Comparison of ENCODE assay signal across 25 cellular contexts in genomic region chrX:21934414-21934813, GRCh38. TPM values are rescaled to one million over a fixed set of nuclear protein-coding genes. Genes with fewer than 3 reads are reported as not detected.
DNase-seq lines count a peak whose midpoint lies in the region; ATAC-seq, FAIRE-seq and TF ChIP-seq lines count a peak whose summit lies in the region.
"Had no signal": no experiment of that assay in that cellular context is flagged by ENCODE, and none has a peak within 500 bp of the region (broad histone marks: within the 10 kb centered on the region; RNA-seq: fewer than 3 reads in every experiment).

No MANE protein-coding gene starts in this region.

- H3K27me3 ChIP-seq in CD4-positive, alpha-beta T cell (ENCODE audit: control insufficient read depth, insufficient read depth, low read length): no peaks in the 10 kb centered on the region
- H3K27me3 ChIP-seq: BLaER1 treated with 17β-estradiol and CSF1 and Interleukin-3, amounts not matched to agents 10 nM and 100 nM; MG63 had no signal

- no peak for ATAC-seq in CD4-positive, alpha-beta T cell (ENCODE audit: poor library complexity)
- ATAC-seq in HG02852 (IDR thresholded peaks at IDR 0.05; ENCODE audit: unreplicated experiment): no peak
- ATAC-seq: Right ventricle myocardium inferior had no signal

- H3K4me3 Mint-ChIP-seq in CD4-positive, alpha-beta T cell: no peak overlapping the region
- H3K4me3 Mint-ChIP-seq: CD8-positive, alpha-beta memory T cell; HFFc6; IgD-negative memory B cell had no signal

- TF ChIP-seq CTCF in CD4-positive, alpha-beta T cell (IDR thresholded peaks at IDR 0.05): no peak

- H3K4me1 Mint-ChIP-seq in CD4-positive, alpha-beta T cell (ENCODE audit: low read depth): peaks cover 8% of the 10 kb centered on the region
- H3K4me1 Mint-ChIP-seq: IgD-negative memory B cell had no signal

- FAIRE-seq in HTR-8/SVneo (lab: Jason Lieb, UNC): peak; percentile 71
- FAIRE-seq: D721Med, H54 had no signal

- H3K36me3 Mint-ChIP-seq in CD4-positive, alpha-beta T cell (ENCODE audit: low read depth): no peaks in the 10 kb centered on the region
- H3K36me3 Mint-ChIP-seq: CD8-positive, alpha-beta memory T cell; IgD-negative memory B cell had no signal

- POLR2A ChIA-PET in CD4-positive, alpha-beta T cell (lab: Charles Lee): no interaction called here

- peak; percentile 26 for DNase-seq in EH (ENCODE audit: low read depth)
- DNase-seq in HTR-8/SVneo (ENCODE audit: insufficient read length, low spot score): no peak
- peak; percentile 25 for DNase-seq in RKO (ENCODE audit: low spot score)
- no peak for DNase-seq in epithelial cell of prostate (ENCODE audit: low read depth, low spot score)
- no peak for DNase-seq in CD4-positive, alpha-beta T cell
- DNase-seq in NCI-H1694 (lab: John Stamatoyannopoulos, UW): no peak
- DNase-seq in UCSD-AML1 (lab: John Stamatoyannopoulos, UW; ENCODE audit: unreplicated experiment): no peak
- DNase-seq: CD8-positive, alpha-beta memory T cell; HFFc6; Karpas-422; MG63; NCI-H1092; NCI-H1436 treated with DMSO at 0.1 percent for 48 hours; NCI-H2029 treated with DMSO at 0.1 percent for 48 hours; NCI-H2171; NCI-H446 treated with DMSO at 0.1 percent for 48 hours; NCI-H748 treated with DMSO at 0.1 percent for 48 hours had no signal

- intact Hi-C loops in CD4-positive, alpha-beta T cell (cut with DNase I, micrococcal nuclease): loop anchor here in 1 of 2 experiments (10.0 kb wide), 1 partner anchor 100 kb away; the partner anchor contains the start of gene MBTPS2

- no peaks in the 10 kb centered on the region for H3K27me3 Mint-ChIP-seq in CD4-positive, alpha-beta T cell
- H3K27me3 Mint-ChIP-seq: IgD-negative memory B cell had no signal

- no peaks in the 10 kb centered on the region for H3K9me3 Mint-ChIP-seq in CD4-positive, alpha-beta T cell
- H3K9me3 Mint-ChIP-seq: CD8-positive, alpha-beta memory T cell; HFFc6; IgD-negative memory B cell had no signal

- CTCF ChIA-PET in CD4-positive, alpha-beta T cell (lab: Charles Lee): no interaction called here

- H3K9me3 ChIP-seq in CD4-positive, alpha-beta T cell (ENCODE audit: control insufficient read depth, low read length): no peaks in the 10 kb centered on the region
- H3K9me3 ChIP-seq: MG63 had no signal

- H3K27ac Mint-ChIP-seq in CD4-positive, alpha-beta T cell: no peak overlapping the region
- H3K27ac Mint-ChIP-seq: CD8-positive, alpha-beta memory T cell; HFFc6; IgD-negative memory B cell had no signal

- peak overlapping the region; percentile 92 for H3K27ac ChIP-seq in epithelial cell of prostate
- H3K27ac ChIP-seq in CD4-positive, alpha-beta T cell (ENCODE audit: low read depth, low read length): no peak overlapping the region
- H3K27ac ChIP-seq: BLaER1 treated with 17β-estradiol and CSF1 and Interleukin-3, amounts not matched to agents 10 nM and 100 nM; HL-60; SK-N-MC had no signal

RNA-seq across cellular contexts. Expression of gene SMS, which starts 6.1 kb away (rescaled TPM):
- total RNA-seq in CD4-positive, alpha-beta T cell: 10 to 100 TPM; 17.8 to 19.6 TPM

Comparison
In these comparisons a context has a peak if more than half of its experiments do, and no peak if none do; other contexts are left out.
1. DNase-seq: peak in EH (single experiment) and RKO (single experiment); none in HTR-8/SVneo (single experiment), epithelial cell of prostate (single experiment), CD4-positive, alpha-beta T cell (0 of 10), NCI-H1694 (single experiment) and UCSD-AML1 (single experiment).